Comparison of ENCODE assay signal across 22 cellular contexts in the genomic region with DNA sequence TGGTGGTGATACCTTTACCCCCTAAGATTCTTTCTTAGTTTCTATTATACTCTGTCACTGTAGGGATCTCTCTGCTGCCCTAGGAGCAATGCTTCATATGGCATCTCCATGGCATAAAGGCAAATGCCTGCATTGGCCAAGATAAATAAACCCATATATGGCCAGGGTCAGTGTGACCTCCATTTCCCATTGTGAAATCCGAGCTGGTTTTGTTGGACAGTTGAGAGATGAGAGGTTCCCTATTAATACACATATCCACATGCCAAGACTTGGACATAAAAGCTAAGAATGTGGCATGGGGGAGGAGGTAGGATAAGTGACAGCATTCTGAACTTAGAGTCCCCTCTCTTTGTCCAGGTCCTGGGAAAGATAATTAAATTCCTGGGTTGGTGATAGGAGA. TPM values are rescaled to one million over a fixed set of nuclear protein-coding genes. Genes with fewer than 3 reads are reported as not detected.
A peak's percentile ranks its signal among the peaks of the same experiment; 100 is the strongest.
DNase-seq lines count a peak whose midpoint lies in the region; ATAC-seq and TF ChIP-seq lines count a peak whose summit lies in the region.
"Had no signal": no experiment of that assay in that cellular context is flagged by ENCODE, and none has a peak within 500 bp of the region (broad histone marks: within the 10 kb centered on the region; RNA-seq: fewer than 3 reads in every experiment).

No MANE protein-coding gene starts in this region.

- H3K4me1 ChIP-seq in ACC112 (ENCODE audit: control insufficient read depth, insufficient read depth, low read length, unreplicated experiment) (peaks cover 20% of the 10 kb centered on the region), OCI-LY7 (ENCODE audit: insufficient read depth, low read length, poor library complexity, severe bottlenecking) (no peaks in the 10 kb centered on the region), mucosa of descending colon (ENCODE audit: low read depth) (no peaks in the 10 kb centered on the region)

- peaks cover 15% of the 10 kb centered on the region; the same call in 1 of the 2 replicates for H3K27me3 ChIP-seq in ACC112 (ENCODE audit: insufficient read depth, low read length)
- H3K27me3 ChIP-seq: cardiac muscle cell had no signal

- H3K4me3 ChIP-seq in ACC112 (ENCODE audit: low read depth, low read length), result no peak overlapping the region
- H3K4me3 ChIP-seq in choroid plexus epithelial cell (ENCODE audit: low read depth, low read length), result no peak overlapping the region
- H3K4me3 ChIP-seq in OCI-LY7 (ENCODE audit: low read depth, low read length, poor library complexity, severe bottlenecking), result no peak overlapping the region
- no peak overlapping the region for H3K4me3 ChIP-seq in mucosa of descending colon
- H3K4me3 ChIP-seq: cardiac muscle cell, tibial artery had no signal

- H3K4me3 Mint-ChIP-seq in HFFc6, result no peak overlapping the region
- H3K4me3 Mint-ChIP-seq: activated naive CD4-positive, alpha-beta T cell treated with anti-CD3 and anti-CD28 coated beads, Interleukin-2, amount 10 ng/mL, durations not matched to agents 7 days and 5 days; B cell; endodermal cell; natural killer cell had no signal

- DNase-seq in HFFc6, result peak; percentile 30
- peak; percentile 74 for DNase-seq in choroid plexus epithelial cell (ENCODE audit: low read depth)
- DNase-seq in left kidney (ENCODE audit: low read depth, low spot score), result peak; percentile 70
- DNase-seq in Ammon's horn (ENCODE audit: low spot score), result no peak
- DNase-seq in OCI-LY7 (ENCODE audit: low spot score), result no peak
- no peak for DNase-seq in mucosa of descending colon
- DNase-seq: activated CD4-positive, CD25-positive, alpha-beta regulatory T cell treated with anti-CD3 and anti-CD28 coated beads, Interleukin-2, amount 50 U/mL, for 72 hours; activated naive CD4-positive, alpha-beta T cell treated with anti-CD3 and anti-CD28 coated beads, Interleukin-2, amount 10 ng/mL, durations not matched to agents 7 days and 5 days; endodermal cell; head of caudate nucleus; natural killer cell; NCI-H2029 treated with DMSO at 0.1 percent for 48 hours; NCI-H748 treated with DMSO at 0.1 percent for 48 hours; RPMI8226; stimulated activated CD4-positive, alpha-beta T cell treated with anti-CD3 and anti-CD28 coated beads, Interleukin-2, amount 100 ng/mL, for 48 hours; stimulated activated CD8-positive, alpha-beta memory T cell treated with anti-CD3 and anti-CD28 coated beads, Interleukin-4, amount 100 ng/mL, for 48 hours; T-helper 2 cell had no signal

- H3K4me1 Mint-ChIP-seq in HFFc6 (ENCODE audit: low read depth), result peaks cover 20% of the 10 kb centered on the region
- H3K4me1 Mint-ChIP-seq: B cell, natural killer cell had no signal

- no TSS peak for BruUV-seq in OCI-LY7 (replicated peaks; lab: Mats Ljungman, UMichigan)

- H3K79me2 ChIP-seq in ACC112 (ENCODE audit: control insufficient read depth, insufficient read depth, low read length, unreplicated experiment), result no peaks in the 10 kb centered on the region
- H3K79me2 ChIP-seq in OCI-LY7 (ENCODE audit: insufficient read depth, low read depth, low read length), result no peaks in the 10 kb centered on the region

- no peak overlapping the region for H3K4me2 ChIP-seq in OCI-LY7 (ENCODE audit: low read length)

- POLR2A ChIA-PET in OCI-LY7 (lab: Charles Lee), result no interaction called here

- H3K27ac ChIP-seq in ACC112 (ENCODE audit: low read depth, low read length) (peak overlapping the region; percentile 45), OCI-LY7 (ENCODE audit: low read depth, low read length, poor library complexity, severe bottlenecking) (no peak overlapping the region)
- H3K27ac ChIP-seq: cardiac muscle cell had no signal

- H3K27ac Mint-ChIP-seq in HFFc6, result no peak overlapping the region
- H3K27ac Mint-ChIP-seq: activated naive CD4-positive, alpha-beta T cell treated with anti-CD3 and anti-CD28 coated beads, Interleukin-2, amount 10 ng/mL, durations not matched to agents 7 days and 5 days; B cell; endodermal cell; natural killer cell had no signal

- H3K36me3 Mint-ChIP-seq in HFFc6 (ENCODE audit: low read depth), result no peaks in the 10 kb centered on the region
- H3K36me3 Mint-ChIP-seq: activated naive CD4-positive, alpha-beta T cell treated with anti-CD3 and anti-CD28 coated beads, Interleukin-2, amount 10 ng/mL, durations not matched to agents 7 days and 5 days; natural killer cell had no signal

- H3K27me3 Mint-ChIP-seq in HFFc6 (ENCODE audit: insufficient read depth), result peaks cover 32% of the 10 kb centered on the region

- no peaks in the 10 kb centered on the region for H3K9me3 Mint-ChIP-seq in HFFc6
- H3K9me3 Mint-ChIP-seq: activated naive CD4-positive, alpha-beta T cell treated with anti-CD3 and anti-CD28 coated beads, Interleukin-2, amount 10 ng/mL, durations not matched to agents 7 days and 5 days; endodermal cell; natural killer cell had no signal

- TF ChIP-seq CTCF in HFFc6 (IDR thresholded peaks at IDR 0.05) (no peak), choroid plexus epithelial cell (conservative IDR thresholded peaks at IDR 0.05; ENCODE audit: low read depth, low read length) (no peak), OCI-LY7 (conservative IDR thresholded peaks at IDR 0.05; ENCODE audit: low read length) (no peak), mucosa of descending colon (IDR thresholded peaks at IDR 0.05) (no peak)

- intact Hi-C loops in OCI-LY7 (cut with micrococcal nuclease; ENCODE audit: unreplicated experiment), result no loop called here
- intact Hi-C loops in mucosa of descending colon (cut with DNase I, micrococcal nuclease), result no loop called here

- CTCF ChIA-PET in OCI-LY7 (lab: Charles Lee; ENCODE audit: unreplicated experiment), result no interaction called here

- no peak for ATAC-seq in HG03460 (IDR thresholded peaks at IDR 0.05; ENCODE audit: unreplicated experiment)
- ATAC-seq in mucosa of descending colon, result no peak
- ATAC-seq: natural killer cell had no signal

- no peaks in the 10 kb centered on the region for H4K20me1 ChIP-seq in OCI-LY7 (ENCODE audit: insufficient read depth, low read length)

- H3K9me2 ChIP-seq in OCI-LY7 (ENCODE audit: insufficient read depth, low read length), result no peaks in the 10 kb centered on the region

- H3K36me3 ChIP-seq in ACC112 (ENCODE audit: insufficient read depth, low read length), result no peaks in the 10 kb centered on the region
- H3K36me3 ChIP-seq in OCI-LY7 (ENCODE audit: insufficient read depth, low read length), result no peaks in the 10 kb centered on the region
- H3K36me3 ChIP-seq in mucosa of descending colon (ENCODE audit: low read depth), result no peaks in the 10 kb centered on the region
- H3K36me3 ChIP-seq: cardiac muscle cell, tibial artery had no signal

- H2AFZ ChIP-seq in ACC112 (ENCODE audit: low read length, unreplicated experiment) (no peak overlapping the region), OCI-LY7 (ENCODE audit: low read length) (no peak overlapping the region)

- no peaks in the 10 kb centered on the region for H3K9me3 ChIP-seq in OCI-LY7 (ENCODE audit: low read length)
- H3K9me3 ChIP-seq in mucosa of descending colon, result no peaks in the 10 kb centered on the region
- H3K9me3 ChIP-seq: tibial artery had no signal

RNA-seq across cellular contexts. Expression of a gene that starts 1.4 kb away (rescaled TPM):
- total RNA-seq in HFFc6 (2021; fragmentation: NEBNext Ultra II Directional; extraction: Animal tissue kit (Norgen Biotek cat#: 25700)), result 100 to 1,000 TPM; 503 to 809 (median 701) TPM
- total RNA-seq in OCI-LY7 (2014; rRNA removed; shearing (Covaris generic)), result 235 and 359 TPM in 2 replicates
- total RNA-seq in OCI-LY7 (2022) (417 and 420 TPM in 2 replicates), mucosa of descending colon (100 to 1,000 TPM; 260 to 585 (median 412) TPM)

RNA-seq across cellular contexts. Expression of a gene that starts 15.6 kb away (rescaled TPM):
- not detected for total RNA-seq in HFFc6 (2021; fragmentation: NEBNext Ultra II Directional; extraction: Animal tissue kit (Norgen Biotek cat#: 25700))
- not detected in 2 replicates for total RNA-seq in OCI-LY7 (2014; rRNA removed; shearing (Covaris generic))
- total RNA-seq in OCI-LY7 (2022) (not detected in 2 replicates), mucosa of descending colon (not detected)
- total RNA-seq: B cell, cardiac muscle cell, endodermal cell had no signal

RNA-seq across cellular contexts. Expression of a gene that starts 30.2 kb away (rescaled TPM):
- 100 to 1,000 TPM; 197 to 257 (median 227) TPM for total RNA-seq in HFFc6 (2021; fragmentation: NEBNext Ultra II Directional; extraction: Animal tissue kit (Norgen Biotek cat#: 25700))
- 80.4 and 98.6 TPM in 2 replicates for total RNA-seq in OCI-LY7 (2014; rRNA removed; shearing (Covaris generic))
- total RNA-seq in OCI-LY7 (2022) (176 and 179 TPM in 2 replicates), mucosa of descending colon (100 to 1,000 TPM in 1 of 3 donors, 10 to 100 TPM in 2; 92.7 to 119 (median 99.3) TPM)

RNA-seq across cellular contexts. Expression of a gene that starts 35.7 kb away (rescaled TPM):
- total RNA-seq in HFFc6 (2021; fragmentation: NEBNext Ultra II Directional; extraction: Animal tissue kit (Norgen Biotek cat#: 25700)), result not detected
- total RNA-seq in OCI-LY7 (2014; rRNA removed; shearing (Covaris generic)), result 0.03 TPM in 2 replicates
- 0.06 TPM in 2 replicates for total RNA-seq in OCI-LY7 (2022)
- under 1 TPM in 1 of 3 donors, not detected in 2; 0.06 TPM for total RNA-seq in mucosa of descending colon
- total RNA-seq: cardiac muscle cell had no signal

Comparison
In these comparisons a context has a peak if more than half of its experiments do, and no peak if none do; other contexts are left out.
1. DNase-seq: peak in HFFc6 (single experiment), choroid plexus epithelial cell (single experiment) and left kidney (single experiment); none in Ammon's horn (single experiment), OCI-LY7 (single experiment) and mucosa of descending colon (0 of 3).